23 cellular contexts compared by ENCODE assay signal in genomic region chr16:85765767-85766166, GRCh38. TPM values are rescaled to one million over a fixed set of nuclear protein-coding genes. Genes with fewer than 3 reads are reported as not detected.
DNase-seq lines count a peak whose midpoint lies in the region; ATAC-seq, FAIRE-seq and TF ChIP-seq lines count a peak whose summit lies in the region.
"Had no signal": no experiment of that assay in that cellular context is flagged by ENCODE, and none has a peak within 500 bp of the region (broad histone marks: within the 10 kb centered on the region; RNA-seq: fewer than 3 reads in every experiment).

No MANE protein-coding gene starts in this region.

- H2BK12ac ChIP-seq in H9 (ENCODE audit: insufficient read length, low read depth, low read length) (no peak overlapping the region), H1 (ENCODE audit: low read depth, low read length) (no peak overlapping the region; the same call in 1 of the 2 replicates)

- H3K4me2 ChIP-seq in H9 (ENCODE audit: insufficient read depth, insufficient read length, low read length), result no peak overlapping the region
- H3K4me2 ChIP-seq in H1 (ENCODE audit: insufficient read depth in 1 of 2, low read depth in 2 of 2, low read length in 2 of 2), result no peak overlapping the region
- no peak overlapping the region for H3K4me2 ChIP-seq in neural progenitor cell
- H3K4me2 ChIP-seq: A549 had no signal

- no peak overlapping the region for H2BK5ac ChIP-seq in H9 (ENCODE audit: insufficient read length, low read length)
- H2BK5ac ChIP-seq in H1 (ENCODE audit: low read depth, low read length), result no peak overlapping the region

- H3K36me3 Mint-ChIP-seq in H9 (ENCODE audit: insufficient read depth in 1 of 3, low read depth in 3 of 3), result peaks cover 0 to 4% (median 0%) of the 10 kb centered on the region in 3 experiments; a peak in 3 of 7 replicates
- H3K36me3 Mint-ChIP-seq in HFFc6 (ENCODE audit: low read depth), result no peaks in the 10 kb centered on the region
- peaks cover 3% of the 10 kb centered on the region for H3K36me3 Mint-ChIP-seq in neural progenitor cell
- H3K36me3 Mint-ChIP-seq in activated naive CD4-positive, alpha-beta T cell treated with anti-CD3 and anti-CD28 coated beads, Interleukin-2, amount 50 U/mL, for 72 hours, result no peaks in the 10 kb centered on the region
- no peaks in the 10 kb centered on the region for H3K36me3 Mint-ChIP-seq in activated naive CD4-positive, alpha-beta T cell treated with anti-CD3 and anti-CD28 coated beads, Interleukin-2, amount 10 ng/mL, durations not matched to agents 7 days and 5 days

- H3K4me3 Mint-ChIP-seq in H9, result no peak overlapping the region; a peak in 1 of 5 replicates
- H3K4me3 Mint-ChIP-seq in HFFc6, result no peak overlapping the region
- H3K4me3 Mint-ChIP-seq in neural progenitor cell, result no peak overlapping the region
- H3K4me3 Mint-ChIP-seq in activated naive CD4-positive, alpha-beta T cell treated with anti-CD3 and anti-CD28 coated beads, Interleukin-2, amount 10 ng/mL, durations not matched to agents 7 days and 5 days, result no peak overlapping the region
- H3K4me3 Mint-ChIP-seq: CD4-positive, alpha-beta T cell; CD8-positive, alpha-beta memory T cell had no signal

- no peak overlapping the region for H2AK5ac ChIP-seq in H9 (ENCODE audit: insufficient read length, low read length)
- H2AK5ac ChIP-seq in H1 (ENCODE audit: low read depth, low read length), result no peak overlapping the region

- no peak overlapping the region for H3K4me3 ChIP-seq in H1 (ENCODE audit: extremely low read depth in 1 of 4, insufficient read depth in 2 of 4, low read depth in 3 of 4, low read length in 4 of 4)
- H3K4me3 ChIP-seq in neural progenitor cell, result no peak overlapping the region
- H3K4me3 ChIP-seq: A549; BLaER1 treated with 17β-estradiol and CSF1 and Interleukin-3, amounts not matched to agents 10 nM and 100 nM; GM23248; HAP-1 had no signal

- H4K91ac ChIP-seq in H9 (ENCODE audit: insufficient read length, low read depth, low read length) (no peak overlapping the region), H1 (replicated peaks; ENCODE audit: insufficient read length, low read length) (no peak overlapping the region)

- H2BK20ac ChIP-seq in H9 (ENCODE audit: low read depth, low read length, poor library complexity, severe bottlenecking) (no peak overlapping the region), H1 (ENCODE audit: low read length) (no peak overlapping the region)

- no peak overlapping the region for H4K8ac ChIP-seq in H9 (replicated peaks; ENCODE audit: insufficient read length, low read depth, low read length)
- H4K8ac ChIP-seq in H1 (ENCODE audit: extremely low read depth, insufficient read depth, low read length), result no peak overlapping the region; the same call in 1 of the 2 replicates

- H2BK120ac ChIP-seq in H9 (ENCODE audit: low read depth, low read length, poor library complexity, severe bottlenecking) (no peak overlapping the region), H1 (replicated peaks; ENCODE audit: low read depth, low read length) (no peak overlapping the region)

- no peaks in the 10 kb centered on the region for H4K20me1 ChIP-seq in H9 (ENCODE audit: control insufficient read depth, insufficient read depth, insufficient read length)
- H4K20me1 ChIP-seq in H1 (replicated peaks in 1 of 2; ENCODE audit: control insufficient read depth in 1 of 2, insufficient read depth in 2 of 2, low read length in 2 of 2), result no peaks in the 10 kb centered on the region
- no peaks in the 10 kb centered on the region for H4K20me1 ChIP-seq in neural progenitor cell (ENCODE audit: low read depth)
- H4K20me1 ChIP-seq: BLaER1 treated with 17β-estradiol and CSF1 and Interleukin-3, amounts not matched to agents 10 nM and 100 nM had no signal

- peaks cover 11% of the 10 kb centered on the region for H3F3A ChIP-seq in neural progenitor cell (ENCODE audit: low read depth)

- DNase-seq in H9 (no peak), HFFc6 (no peak), H1 (ENCODE audit: low read depth in 1 of 2, low spot score in 2 of 2) (no peak), neural progenitor cell (ENCODE audit: low spot score) (peak; percentile 25), NCI-H526 treated with DMSO at 0.1 percent for 48 hours (lab: John Stamatoyannopoulos, UW) (no peak)
- no peak for DNase-seq in activated naive CD4-positive, alpha-beta T cell treated with anti-CD3 and anti-CD28 coated beads, Interleukin-2, amount 50 U/mL, for 72 hours (ENCODE audit: low spot score in 2 of 2)
- DNase-seq in activated naive CD4-positive, alpha-beta T cell treated with anti-CD3 and anti-CD28 coated beads, Interleukin-2, amount 10 ng/mL, durations not matched to agents 7 days and 5 days, result no peak
- DNase-seq: 8988T; ACHN; AML-193; BE2C; Calu3; CD4-positive, alpha-beta T cell; CD8-positive, alpha-beta memory T cell; COR-L47; DMS79 treated with DMSO at 0.1 percent for 48 hours; GF-D8; GM23248 had no signal

- H3K9me3 Mint-ChIP-seq in H9 (no peaks in the 10 kb centered on the region), HFFc6 (no peaks in the 10 kb centered on the region), neural progenitor cell (no peaks in the 10 kb centered on the region)
- H3K9me3 Mint-ChIP-seq in activated naive CD4-positive, alpha-beta T cell treated with anti-CD3 and anti-CD28 coated beads, Interleukin-2, amount 50 U/mL, for 72 hours, result no peaks in the 10 kb centered on the region
- H3K9me3 Mint-ChIP-seq in activated naive CD4-positive, alpha-beta T cell treated with anti-CD3 and anti-CD28 coated beads, Interleukin-2, amount 10 ng/mL, durations not matched to agents 7 days and 5 days, result no peaks in the 10 kb centered on the region
- H3K9me3 Mint-ChIP-seq: CD4-positive, alpha-beta T cell; CD8-positive, alpha-beta memory T cell had no signal

- no peaks in the 10 kb centered on the region for H3K23me2 ChIP-seq in H9 (ENCODE audit: insufficient read length, low read depth, low read length, poor library complexity, severe bottlenecking)
- H3K23me2 ChIP-seq in H1 (ENCODE audit: low read depth, low read length), result no peaks in the 10 kb centered on the region

- H3K27me3 ChIP-seq in H9 (ENCODE audit: insufficient read depth, low read length) (no peaks in the 10 kb centered on the region), H1 (replicated peaks in 1 of 4; ENCODE audit: control insufficient read depth in 3 of 4, extremely low read depth in 1 of 4, insufficient read depth in 3 of 4, low read length in 3 of 4) (peaks cover 0 to 2% (median 0%) of the 10 kb centered on the region in 4 experiments; a peak in 1 of 7 replicates), neural progenitor cell (no peaks in the 10 kb centered on the region)
- H3K27me3 ChIP-seq: BLaER1 treated with 17β-estradiol and CSF1 and Interleukin-3, amounts not matched to agents 10 nM and 100 nM had no signal

- H2AFZ ChIP-seq in H9 (ENCODE audit: low read length) (no peak overlapping the region), H1 (ENCODE audit: low read length) (no peak overlapping the region), neural progenitor cell (replicated peaks) (no peak overlapping the region)
- H2AFZ ChIP-seq: GM23248 had no signal

- no peaks in the 10 kb centered on the region for H3K79me1 ChIP-seq in H9 (ENCODE audit: insufficient read depth, low read depth, low read length, poor library complexity, severe bottlenecking)
- peaks cover 3% of the 10 kb centered on the region; the same call in 1 of the 2 replicates for H3K79me1 ChIP-seq in H1 (ENCODE audit: low read depth, low read length)

- H3T11ph ChIP-seq in H9 (ENCODE audit: low read length), result no peak overlapping the region

- H3K36me3 ChIP-seq in H1 (ENCODE audit: control insufficient read depth in 2 of 4, insufficient read depth in 4 of 4, low read length in 3 of 4) (no peaks in the 10 kb centered on the region), neural progenitor cell (no peaks in the 10 kb centered on the region)
- H3K36me3 ChIP-seq: BE2C, HAP-1 had no signal

- no peak for TF ChIP-seq POLR2A in H1 (IDR thresholded peaks at IDR 0.05; ENCODE audit: control extremely low read depth in 1 of 2, low read depth in 2 of 2, low read length in 2 of 2)

- H3K23ac ChIP-seq in H9 (ENCODE audit: insufficient read length, low read depth, low read length) (no peak overlapping the region), H1 (ENCODE audit: insufficient read length) (no peak overlapping the region)

- no peak for TF ChIP-seq CTCF in H9 (conservative IDR thresholded peaks at IDR 0.05)
- TF ChIP-seq CTCF in HFFc6 (IDR thresholded peaks at IDR 0.05), result no peak
- TF ChIP-seq CTCF in H1 (IDR thresholded peaks at IDR 0.05; ENCODE audit: control extremely low read depth in 1 of 3, insufficient read depth in 1 of 3, low read depth in 1 of 3, low read length in 3 of 3), result no peak
- no peak for TF ChIP-seq CTCF in neural progenitor cell (IDR thresholded peaks at IDR 0.05)

- H3K4ac ChIP-seq in H9 (ENCODE audit: low read depth, low read length) (no peak overlapping the region), H1 (replicated peaks; ENCODE audit: insufficient read length, low read depth, low read length) (no peak overlapping the region)

- CTCF ChIA-PET in H1 (lab: Charles Lee; ENCODE audit: partially characterized antibody), result interaction anchor here (0.6 to 1.2 kb wide), 3 partner anchors 12 to 466 kb away, joined by 3 to 4 read pairs (median 3); no protein-coding TSS in a partner anchor
- CTCF ChIA-PET in activated naive CD4-positive, alpha-beta T cell treated with anti-CD3 and anti-CD28 coated beads, Interleukin-2, amount 10 ng/mL, durations not matched to agents 7 days and 5 days (lab: Charles Lee), result no interaction called here

- H3K9ac ChIP-seq in H9 (ENCODE audit: extremely low read depth, insufficient read length, low read length) (no peak overlapping the region), H1 (replicated peaks in 1 of 4; ENCODE audit: extremely low read depth in 1 of 4, low read depth in 3 of 4, low read length in 3 of 4) (no peak overlapping the region), neural progenitor cell (no peak overlapping the region)
- H3K9ac ChIP-seq: BLaER1 treated with 17β-estradiol and CSF1 and Interleukin-3, amounts not matched to agents 10 nM and 100 nM; GM23248 had no signal

- peak overlapping the region in 2 of 3 experiments; percentile 3 to 69; a peak in 1 of 7 replicates for H3K27ac Mint-ChIP-seq in H9
- H3K27ac Mint-ChIP-seq in HFFc6, result peak overlapping the region; percentile 64
- peak overlapping the region; percentile 76 for H3K27ac Mint-ChIP-seq in neural progenitor cell
- peak overlapping the region in 1 of 2 donors; percentile 44 for H3K27ac Mint-ChIP-seq in activated naive CD4-positive, alpha-beta T cell treated with anti-CD3 and anti-CD28 coated beads, Interleukin-2, amount 50 U/mL, for 72 hours
- H3K27ac Mint-ChIP-seq in activated naive CD4-positive, alpha-beta T cell treated with anti-CD3 and anti-CD28 coated beads, Interleukin-2, amount 10 ng/mL, durations not matched to agents 7 days and 5 days, result no peak overlapping the region
- H3K27ac Mint-ChIP-seq: CD4-positive, alpha-beta T cell had no signal

- H3K4me1 Mint-ChIP-seq in H9 (peaks cover 25 to 41% of the 10 kb centered on the region in 2 experiments), HFFc6 (ENCODE audit: low read depth) (peaks cover 32% of the 10 kb centered on the region), neural progenitor cell (peaks cover 29% of the 10 kb centered on the region)
- no peaks in the 10 kb centered on the region for H3K4me1 Mint-ChIP-seq in activated naive CD4-positive, alpha-beta T cell treated with anti-CD3 and anti-CD28 coated beads, Interleukin-2, amount 10 ng/mL, durations not matched to agents 7 days and 5 days
- H3K4me1 Mint-ChIP-seq: CD8-positive, alpha-beta memory T cell had no signal

- H3K9me3 ChIP-seq in H9 (ENCODE audit: control insufficient read depth, low read depth, low read length), result no peaks in the 10 kb centered on the region
- H3K9me3 ChIP-seq in H1 (ENCODE audit: insufficient read depth in 2 of 2, low read depth in 1 of 2, low read length in 1 of 2), result no peaks in the 10 kb centered on the region
- no peaks in the 10 kb centered on the region for H3K9me3 ChIP-seq in neural progenitor cell (ENCODE audit: low read depth)
- H3K9me3 ChIP-seq: A549; BE2C; BLaER1 treated with 17β-estradiol and CSF1 and Interleukin-3, amounts not matched to agents 10 nM and 100 nM; HAP-1 had no signal

- ATAC-seq in activated naive CD4-positive, alpha-beta T cell treated with anti-CD3 and anti-CD28 coated beads, Interleukin-2, amount 50 U/mL, for 72 hours, result no peak
- ATAC-seq: A549 had no signal

- H3K27ac ChIP-seq in H9 (ENCODE audit: insufficient read length, low read depth, low read length) (no peak overlapping the region), H1 (ENCODE audit: low read depth, low read length) (no peak overlapping the region), neural progenitor cell (no peak overlapping the region)
- H3K27ac ChIP-seq: BLaER1 treated with 17β-estradiol and CSF1 and Interleukin-3, amounts not matched to agents 10 nM and 100 nM; GM23248 had no signal

- no peak for FAIRE-seq in H1 (lab: Jason Lieb, UNC)
- FAIRE-seq: A549, GM12891, GM18507 had no signal

- H3K56ac ChIP-seq in H9 (ENCODE audit: insufficient read length, low read depth, low read length) (no peak overlapping the region), H1 (replicated peaks; ENCODE audit: insufficient read length, low read depth, low read length) (no peak overlapping the region)

- no peak overlapping the region for H2BK15ac ChIP-seq in H9 (ENCODE audit: low read depth, low read length)
- peak overlapping the region; percentile 5; the same call in 1 of the 2 replicates for H2BK15ac ChIP-seq in H1 (ENCODE audit: low read length)

- H3K14ac ChIP-seq in H9 (ENCODE audit: insufficient read depth, low read length) (no peak overlapping the region), H1 (ENCODE audit: insufficient read length) (no peak overlapping the region)

- H3K4me1 ChIP-seq in H9 (ENCODE audit: insufficient read depth, low read length), result peaks cover 3% of the 10 kb centered on the region; the same call in 1 of the 2 replicates
- peaks cover 0 to 20% (median 10%) of the 10 kb centered on the region in 4 experiments; a peak in 5 of 7 replicates for H3K4me1 ChIP-seq in H1 (replicated peaks in 1 of 4; ENCODE audit: control insufficient read depth in 3 of 4, insufficient read depth in 4 of 4, low read length in 3 of 4)
- H3K4me1 ChIP-seq in neural progenitor cell, result peaks cover 17% of the 10 kb centered on the region
- H3K4me1 ChIP-seq: BE2C, HAP-1 had no signal

- no peak for TF ChIP-seq EP300 in H1 (IDR thresholded peaks at IDR 0.05; ENCODE audit: borderline replicate concordance in 1 of 2, low read depth in 2 of 2, low read length in 2 of 2)

- H3K18ac ChIP-seq in H9 (ENCODE audit: insufficient read length, low read depth, low read length) (no peak overlapping the region), H1 (ENCODE audit: extremely low read depth, low read length) (no peak overlapping the region; the same call in 1 of the 2 replicates)

- H3K27me3 Mint-ChIP-seq in H9 (ENCODE audit: low read depth), result peaks cover 5% of the 10 kb centered on the region
- H3K27me3 Mint-ChIP-seq in HFFc6 (ENCODE audit: insufficient read depth), result no peaks in the 10 kb centered on the region; the same call in none of the 2 replicates
- H3K27me3 Mint-ChIP-seq in neural progenitor cell (ENCODE audit: insufficient read depth, low read depth), result peaks cover 4% of the 10 kb centered on the region
- H3K27me3 Mint-ChIP-seq in activated naive CD4-positive, alpha-beta T cell treated with anti-CD3 and anti-CD28 coated beads, Interleukin-2, amount 10 ng/mL, durations not matched to agents 7 days and 5 days, result peaks cover 21% of the 10 kb centered on the region
- H3K27me3 Mint-ChIP-seq: CD4-positive, alpha-beta T cell had no signal

- H3K79me2 ChIP-seq in H9 (ENCODE audit: insufficient read depth, low read length), result no peaks in the 10 kb centered on the region
- H3K79me2 ChIP-seq in H1 (ENCODE audit: control insufficient read depth in 1 of 2, insufficient read depth in 2 of 2, low read length in 2 of 2), result no peaks in the 10 kb centered on the region
- H3K79me2 ChIP-seq in neural progenitor cell (ENCODE audit: low read depth), result no peaks in the 10 kb centered on the region

- no peak overlapping the region for H4K5ac ChIP-seq in H9 (ENCODE audit: insufficient read length, low read depth, low read length)
- H4K5ac ChIP-seq in H1 (ENCODE audit: insufficient read length, low read depth, low read length), result no peak overlapping the region

- POLR2A ChIA-PET in H1 (lab: Charles Lee; ENCODE audit: partially characterized antibody), result interaction anchor here (0.6 to 1.5 kb wide), 4 partner anchors 13 to 80 kb away, joined by 3 to 4 read pairs (median 3); no protein-coding TSS in a partner anchor

- WGBS in H9 (ENCODE audit: extremely low coverage, insufficient read length, low lambda C conversion rate), result no CpG with 5 or more reads among the region's 8 CpGs
- 95% methylated on average over 6 of the region's 8 CpGs; no CpG with 5 or more reads in 1 of the 2 experiments for WGBS in H1 (ENCODE audit: extremely low coverage in 1 of 2, insufficient coverage in 1 of 2, insufficient read length in 1 of 2, insufficient replicate concordance in 2 of 2, low coverage in 1 of 2, low lambda C conversion rate in 2 of 2, missing lambda C conversion rate in 1 of 2), 2 experiments

- TF ChIP-seq RAD21 in H1 (IDR thresholded peaks at IDR 0.05 in 1 of 2, conservative IDR thresholded peaks at IDR 0.05 in 1 of 2; ENCODE audit: low read depth in 2 of 2, low read length in 2 of 2), result no peak

RNA-seq across cellular contexts. Expression of gene C16orf74, which starts 14.9 kb away (rescaled TPM):
- total RNA-seq in H9 (2021) (4.9 and 5.6 TPM in 2 replicates), neural progenitor cell (ENCODE audit: low replicate concordance) (1.1 TPM in 1 of 2 replicates, not detected in the other)
- total RNA-seq in HFFc6 (2021; fragmentation: NEBNext Ultra II Directional; extraction: Animal tissue kit (Norgen Biotek cat#: 25700)), result 10 to 100 TPM; 13.4 to 18.6 (median 15.7) TPM
- total RNA-seq in H1 (2021; fragmentation: NEBNext Ultra II Directional; extraction: Animal tissue kit (Norgen Biotek cat#: 25700)), result 6.1 and 7.3 TPM in 2 replicates
- polyA plus RNA-seq in H1 (2011; rRNA removed), result 9.3 and 13.4 TPM in 2 replicates
- 9.3 TPM for polyA plus RNA-seq in H1 (2011; cell fraction: cytosol; rRNA removed)
- 9.9 TPM for polyA plus RNA-seq in H1 (2011; cell fraction: nucleus; rRNA removed)
- 4.3 to 8.8 TPM (median 7.6 TPM) in 4 replicates for polyA plus RNA-seq in H1 (2012, experiment 1 of 2)
- 7.0 TPM for polyA plus RNA-seq in H1 (2012, experiment 2 of 2)
- polyA plus RNA-seq in H1 (2013, experiment 1 of 2), result 9.0 TPM
- polyA plus RNA-seq in H1 (2013, experiment 2 of 2), result 8.4 TPM
- 0.44 and 0.85 TPM in 2 replicates for polyA minus RNA-seq in H1 (2011; rRNA and poly(A)+ RNA removed)
- 2.2 TPM for polyA minus RNA-seq in H1 (2011; cell fraction: cytosol; rRNA and poly(A)+ RNA removed)
- 1.1 TPM for polyA minus RNA-seq in H1 (2011; cell fraction: nucleus; rRNA and poly(A)+ RNA removed)
- 1 to 10 TPM in 1 of 2 donors, under 1 TPM in 1; 0.46 to 1.4 TPM for total RNA-seq in activated naive CD4-positive, alpha-beta T cell treated with anti-CD3 and anti-CD28 coated beads, Interleukin-2, amount 50 U/mL, for 72 hours

RNA-seq across cellular contexts. Expression of gene EMC8, which starts 33.6 kb away (rescaled TPM):
- total RNA-seq in H9 (2021) (52.3 and 59.5 TPM in 2 replicates), neural progenitor cell (ENCODE audit: low replicate concordance) (25.1 and 38.7 TPM in 2 replicates)
- total RNA-seq in HFFc6 (2021; fragmentation: NEBNext Ultra II Directional; extraction: Animal tissue kit (Norgen Biotek cat#: 25700)), result 10 to 100 TPM; 31.7 to 38.4 (median 36.6) TPM
- total RNA-seq in H1 (2021; fragmentation: NEBNext Ultra II Directional; extraction: Animal tissue kit (Norgen Biotek cat#: 25700)), result 47.9 and 52.2 TPM in 2 replicates
- 64.0 and 69.7 TPM in 2 replicates for polyA plus RNA-seq in H1 (2011; rRNA removed)
- polyA plus RNA-seq in H1 (2011; cell fraction: cytosol; rRNA removed), result 60.0 TPM
- polyA plus RNA-seq in H1 (2011; cell fraction: nucleus; rRNA removed), result 79.9 TPM
- 29.4 to 44.5 TPM (median 41.7 TPM) in 4 replicates for polyA plus RNA-seq in H1 (2012, experiment 1 of 2)
- polyA plus RNA-seq in H1 (2012, experiment 2 of 2), result 39.1 TPM
- 33.5 TPM for polyA plus RNA-seq in H1 (2013, experiment 1 of 2)
- 31.9 TPM for polyA plus RNA-seq in H1 (2013, experiment 2 of 2)
- 64.3 and 73.2 TPM in 2 replicates for polyA minus RNA-seq in H1 (2011; rRNA and poly(A)+ RNA removed)
- polyA minus RNA-seq in H1 (2011; cell fraction: cytosol; rRNA and poly(A)+ RNA removed), result 61.1 TPM
- polyA minus RNA-seq in H1 (2011; cell fraction: nucleus; rRNA and poly(A)+ RNA removed), result 38.0 TPM
- total RNA-seq in activated naive CD4-positive, alpha-beta T cell treated with anti-CD3 and anti-CD28 coated beads, Interleukin-2, amount 50 U/mL, for 72 hours, result 10 to 100 TPM; 31.0 to 38.6 TPM

RNA-seq across cellular contexts. Expression of gene COX4I1, which starts 33.7 kb away (rescaled TPM):
- total RNA-seq in H9 (2021) (506 and 520 TPM in 2 replicates), neural progenitor cell (ENCODE audit: low replicate concordance) (308 and 386 TPM in 2 replicates)
- total RNA-seq in HFFc6 (2021; fragmentation: NEBNext Ultra II Directional; extraction: Animal tissue kit (Norgen Biotek cat#: 25700)), result 100 to 1,000 TPM; 427 to 518 (median 497) TPM
- 496 and 507 TPM in 2 replicates for total RNA-seq in H1 (2021; fragmentation: NEBNext Ultra II Directional; extraction: Animal tissue kit (Norgen Biotek cat#: 25700))
- polyA plus RNA-seq in H1 (2011; rRNA removed), result 693 and 707 TPM in 2 replicates
- polyA plus RNA-seq in H1 (2011; cell fraction: cytosol; rRNA removed), result 932 TPM
- polyA plus RNA-seq in H1 (2011; cell fraction: nucleus; rRNA removed), result 683 TPM
- 451 to 785 TPM (median 705 TPM) in 4 replicates for polyA plus RNA-seq in H1 (2012, experiment 1 of 2)
- 672 TPM for polyA plus RNA-seq in H1 (2012, experiment 2 of 2)
- polyA plus RNA-seq in H1 (2013, experiment 1 of 2), result 1,101 TPM
- 1,112 TPM for polyA plus RNA-seq in H1 (2013, experiment 2 of 2)
- 205 and 258 TPM in 2 replicates for polyA minus RNA-seq in H1 (2011; rRNA and poly(A)+ RNA removed)
- 116 TPM for polyA minus RNA-seq in H1 (2011; cell fraction: cytosol; rRNA and poly(A)+ RNA removed)
- 127 TPM for polyA minus RNA-seq in H1 (2011; cell fraction: nucleus; rRNA and poly(A)+ RNA removed)
- 100 to 1,000 TPM; 397 to 558 TPM for total RNA-seq in activated naive CD4-positive, alpha-beta T cell treated with anti-CD3 and anti-CD28 coated beads, Interleukin-2, amount 50 U/mL, for 72 hours
